ENCODE assay signal across 8 cellular contexts in the genomic region with DNA sequence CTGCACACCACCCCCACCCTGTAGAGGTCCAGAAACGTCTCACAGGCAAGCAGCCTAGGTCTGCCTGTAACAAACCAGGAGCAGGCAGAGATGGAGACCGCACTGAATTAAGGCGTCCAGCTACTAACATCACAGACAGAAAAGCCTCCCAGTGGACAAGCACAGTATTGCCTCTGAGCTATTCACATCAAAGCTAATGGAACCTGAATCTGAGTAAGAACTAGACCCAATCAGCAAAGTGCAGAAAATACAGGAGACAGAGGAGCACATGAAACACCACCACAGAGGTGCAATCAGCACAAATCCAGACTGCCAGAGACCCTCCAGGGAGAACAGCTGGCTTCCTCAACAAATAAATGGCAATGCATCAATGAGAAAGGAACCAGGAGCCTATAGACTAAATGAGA. TPM values are rescaled to one million over a fixed set of nuclear protein-coding genes. Genes with fewer than 3 reads are reported as not detected.
DNase-seq lines count a peak whose midpoint lies in the region; ATAC-seq and TF ChIP-seq lines count a peak whose summit lies in the region.

No MANE protein-coding gene starts in this region.

- TF ChIP-seq CTCF in 22Rv1 (IDR thresholded peaks at IDR 0.05): peak; percentile 77
- TF ChIP-seq CTCF in GM06990 (IDR thresholded peaks at IDR 0.05; ENCODE audit: insufficient read depth, low read length, poor library complexity, severe bottlenecking): peak; percentile 73
- TF ChIP-seq CTCF in MM.1S (IDR thresholded peaks at IDR 0.05; ENCODE audit: low read length): peak; percentile 75
- TF ChIP-seq CTCF in body of pancreas (IDR thresholded peaks at IDR 0.05): peak; percentile 44 to 76 (median 69)

- intact Hi-C loops in body of pancreas (cut with DNase I): no loop called here

- H3K4me2 ChIP-seq in MM.1S (ENCODE audit: low read depth, low read length): no peak overlapping the region

- H3F3A ChIP-seq in MM.1S (ENCODE audit: insufficient read depth, low read length): no peaks in the 10 kb centered on the region

- H3K27ac ChIP-seq in 22Rv1: no peak overlapping the region
- no peak overlapping the region for H3K27ac ChIP-seq in MM.1S (ENCODE audit: low read length)
- H3K27ac ChIP-seq in body of pancreas: no peak overlapping the region
- H3K27ac ChIP-seq in iPS DF 6.9 (ENCODE audit: low read length): no peak overlapping the region

- no peaks in the 10 kb centered on the region for H3K36me3 ChIP-seq in GM06990 (ENCODE audit: control insufficient read depth, insufficient read depth, low read length)
- no peaks in the 10 kb centered on the region for H3K36me3 ChIP-seq in MM.1S (replicated peaks; ENCODE audit: insufficient read depth, low read length)
- no peaks in the 10 kb centered on the region for H3K36me3 ChIP-seq in body of pancreas (replicated peaks in 1 of 2; ENCODE audit: insufficient read depth in 1 of 2, low read depth in 2 of 2)
- no peaks in the 10 kb centered on the region for H3K36me3 ChIP-seq in iPS DF 6.9 (ENCODE audit: control insufficient read depth, insufficient read depth, low read length)

- TF ChIP-seq POLR2A in body of pancreas (IDR thresholded peaks at IDR 0.05): no peak

- H3K9me3 ChIP-seq in MM.1S (replicated peaks; ENCODE audit: insufficient read depth, low read length) (no peaks in the 10 kb centered on the region), body of pancreas (no peaks in the 10 kb centered on the region), iPS DF 6.9 (ENCODE audit: control insufficient read depth, insufficient read depth, low read length) (no peaks in the 10 kb centered on the region)

- no peaks in the 10 kb centered on the region for H3K4me1 ChIP-seq in MM.1S (ENCODE audit: low read length)
- no peaks in the 10 kb centered on the region for H3K4me1 ChIP-seq in body of pancreas
- no peaks in the 10 kb centered on the region; the same call in 1 of the 2 replicates for H3K4me1 ChIP-seq in iPS DF 6.9 (ENCODE audit: control insufficient read depth, insufficient read depth, low read length)

- DNase-seq in GM06990 (ENCODE audit: extremely low read depth, insufficient read length): no peak
- DNase-seq in MM.1S: peak; percentile 66
- peak; percentile 71 for DNase-seq in SKM-1 treated with dmso at 0.1 percent for 144 hours (lab: John Stamatoyannopoulos, UW; ENCODE audit: unreplicated experiment)
- DNase-seq in body of pancreas: peak; percentile 51 to 72 (median 68)
- peak; percentile 66 for DNase-seq in iPS DF 6.9 (ENCODE audit: low read depth, low spot score)
- peak; percentile 65 for DNase-seq in stimulated activated CD4-positive, alpha-beta T cell treated with anti-CD3 and anti-CD28 coated beads, Interleukin-15, amount 100 ng/mL, for 24 hours
- DNase-seq in effector CD8-positive, alpha-beta T cell (lab: John Stamatoyannopoulos, UW): no peak

- H3K4me3 ChIP-seq in GM06990 (replicated peaks; ENCODE audit: low read depth, low read length) (no peak overlapping the region), MM.1S (ENCODE audit: low read length) (no peak overlapping the region), body of pancreas (no peak overlapping the region), iPS DF 6.9 (ENCODE audit: low read length) (no peak overlapping the region)

- H3K9me2 ChIP-seq in MM.1S (replicated peaks; ENCODE audit: insufficient read depth, low read length): no peaks in the 10 kb centered on the region

- ATAC-seq in body of pancreas: peak; percentile 91

- no peaks in the 10 kb centered on the region for H4K20me1 ChIP-seq in MM.1S (ENCODE audit: insufficient read depth, low read length)

- H3K27me3 ChIP-seq in GM06990 (replicated peaks; ENCODE audit: control insufficient read depth, insufficient read depth, low read length): no peaks in the 10 kb centered on the region
- H3K27me3 ChIP-seq in MM.1S (replicated peaks; ENCODE audit: insufficient read depth, low read length): no peaks in the 10 kb centered on the region
- H3K27me3 ChIP-seq in body of pancreas: no peaks in the 10 kb centered on the region
- H3K27me3 ChIP-seq in iPS DF 6.9 (ENCODE audit: control insufficient read depth, insufficient read depth, low read length): no peaks in the 10 kb centered on the region

- WGBS in body of pancreas, 2 donors: 0% methylated on average over 1 to 3 of the region's 3 CpGs
- WGBS in iPS DF 6.9 (ENCODE audit: insufficient coverage, insufficient read length): no CpG with 5 or more reads among the region's 3 CpGs

- H2AFZ ChIP-seq in MM.1S (ENCODE audit: low read length): peak overlapping the region; percentile 35; the same call in 1 of the 2 replicates

- no peak overlapping the region for H3K9ac ChIP-seq in MM.1S (ENCODE audit: low read length)

- H3K79me2 ChIP-seq in MM.1S (ENCODE audit: low read length): no peaks in the 10 kb centered on the region

RNA-seq across cellular contexts. Expression of a gene that starts 22.2 kb away (rescaled TPM):
- 10 to 100 TPM; 23.4 to 27.8 TPM for total RNA-seq in body of pancreas

Comparison
In these comparisons a context has a peak if more than half of its experiments do, and no peak if none do; other contexts are left out.
1. DNase-seq: peak in MM.1S (single experiment), SKM-1 treated with dmso at 0.1 percent for 144 hours (single experiment), body of pancreas (4 of 4), iPS DF 6.9 (single experiment) and stimulated activated CD4-positive, alpha-beta T cell treated with anti-CD3 and anti-CD28 coated beads, Interleukin-15, amount 100 ng/mL, for 24 hours (single experiment); none in GM06990 (single experiment) and effector CD8-positive, alpha-beta T cell (single experiment).
2. Peak in every context shown above with its lines, with median percentiles within 50 percentile points of each other: CTCF ChIP-seq.